Comparison of ENCODE assay signal across 19 cellular contexts in genomic region chr7:101287032-101287431, GRCh38. TPM values are rescaled to one million over a fixed set of nuclear protein-coding genes. Genes with fewer than 3 reads are reported as not detected.
DNase-seq lines count a peak whose midpoint lies in the region; ATAC-seq, FAIRE-seq and TF ChIP-seq lines count a peak whose summit lies in the region.
"Had no signal": no experiment of that assay in that cellular context is flagged by ENCODE, and none has a peak within 500 bp of the region (broad histone marks: within the 10 kb centered on the region; RNA-seq: fewer than 3 reads in every experiment).

No MANE protein-coding gene starts in this region.

- CTCF ChIA-PET in HepG2 (lab: Yijun Ruan, JAX; ENCODE audit: low intra/inter-chr PET ratio, low total read pairs): no interaction called here

- no peak for ATAC-seq in HepG2
- ATAC-seq: T-cell had no signal

- H3K27me3 ChIP-seq in HL-60 (ENCODE audit: insufficient read depth, poor library complexity, severe bottlenecking) (no peaks in the 10 kb centered on the region), HepG2 (ENCODE audit: control insufficient read depth in 1 of 2, insufficient read depth in 2 of 2, low read length in 2 of 2) (peaks cover 0 to 12% of the 10 kb centered on the region in 2 experiments; a peak in 2 of 5 replicates)

- no peak for TF ChIP-seq RAD21 in HepG2 (CRISPR knock-in tag; IDR thresholded peaks at IDR 0.05)

- no TSS peak for BruUV-seq in HepG2 (replicated peaks; lab: Mats Ljungman, UMichigan)

- intact Hi-C loops in HepG2 (cut with micrococcal nuclease; ENCODE audit: unreplicated experiment): no loop called here

- 70% methylated on average over 4 of the region's 6 CpGs for WGBS in HepG2 (ENCODE audit: low lambda C conversion rate)

- no peaks in the 10 kb centered on the region for H3K36me3 ChIP-seq in HepG2 (replicated peaks in 1 of 2; ENCODE audit: control insufficient read depth in 1 of 2, insufficient read depth in 2 of 2, low read length in 2 of 2)

- POLR2A ChIA-PET in HepG2 (lab: Yijun Ruan, JAX): interaction anchor here (0.6 kb wide), 1 partner anchor 69 kb away, joined by 5 read pairs; the partner anchor contains the start of gene ZNHIT1

- FAIRE-seq in HepG2 (lab: Jason Lieb, UNC) (no peak), urothelium cell line (lab: Jason Lieb, UNC) (peak; percentile 37), frontal cortex (lab: Jason Lieb, UNC) (no peak)
- FAIRE-seq: G401.6 had no signal

- H2AFZ ChIP-seq in HepG2 (ENCODE audit: low read length): no peak overlapping the region

- no peak overlapping the region for H3K4me2 ChIP-seq in HepG2 (ENCODE audit: low read depth, low read length)
- H3K4me2 ChIP-seq: KMS-11 had no signal

- peaks cover 23% of the 10 kb centered on the region for H3K4me1 ChIP-seq in HepG2 (ENCODE audit: insufficient read depth, low read length)

- no peak for TF ChIP-seq POLR2A in HepG2 (IDR thresholded peaks at IDR 0.05; ENCODE audit: insufficient read depth in 1 of 2, low read depth in 2 of 2, low read length in 2 of 2)

- no peaks in the 10 kb centered on the region for H3K9me3 ChIP-seq in HepG2 (ENCODE audit: low read length)

- H4K20me1 ChIP-seq in HepG2 (ENCODE audit: insufficient read depth, low read length): no peaks in the 10 kb centered on the region

- H3K79me2 ChIP-seq in HepG2 (ENCODE audit: insufficient read depth, low read length): no peaks in the 10 kb centered on the region

- H3K4me3 ChIP-seq in HL-60 (replicated peaks; ENCODE audit: insufficient read depth, low read length): no peak overlapping the region
- no peak overlapping the region for H3K4me3 ChIP-seq in HepG2 (replicated peaks in 1 of 3; ENCODE audit: insufficient read depth in 1 of 3, low read depth in 2 of 3, low read length in 3 of 3)
- H3K4me3 ChIP-seq: SK-N-MC had no signal

- in situ Hi-C loops in HepG2 (cut with HindIII; ENCODE audit: extremely low pct_ligation_motif_present, low pct_unique_long_range_greater_than_20kb): loop anchor here (5.0 to 25.0 kb wide), 2 partner anchors 400 to 1305 kb away; partner anchors contain the start of genes ACHE, SRRT and UFSP1

- TF ChIP-seq EP300 in HepG2 (IDR thresholded peaks at IDR 0.05; ENCODE audit: low read depth in 2 of 2, low read length in 2 of 2) (no peak), HepG2 (CRISPR knock-in tag; IDR thresholded peaks at IDR 0.05; ENCODE audit: borderline replicate concordance) (no peak)

- TF ChIP-seq CTCF in HL-60 (IDR thresholded peaks at IDR 0.05; ENCODE audit: insufficient read depth, low read length) (no peak), HepG2 (CRISPR knock-in tag; IDR thresholded peaks at IDR 0.05) (no peak)

- DNase-seq in HL-60 (ENCODE audit: low read depth in 1 of 2, low spot score in 1 of 2) (peak; percentile 37 to 71), SKM-1 (lab: John Stamatoyannopoulos, UW; ENCODE audit: unreplicated experiment) (peak; percentile 32), HepG2 (ENCODE audit: low spot score) (no peak), urothelium cell line (ENCODE audit: low spot score) (no peak), frontal cortex (ENCODE audit: low spot score in 2 of 2) (no peak), NCI-H1436 treated with DMSO at 0.1 percent for 48 hours (lab: John Stamatoyannopoulos, UW) (no peak)
- no peak for DNase-seq in central memory CD4-positive, alpha-beta T cell
- DNase-seq: CD4-positive, CD25-positive, alpha-beta regulatory T cell; COR-L47; DMS 273 treated with DMSO at 0.1 percent for 48 hours; GOT3; NCI-H1105; NCI-H1694; NCI-H2081 treated with DMSO at 0.1 percent for 48 hours; Right ventricle myocardium superior; T-cell had no signal

- H3K27ac ChIP-seq in HL-60 (replicated peaks): 0 out of 2 replicates have a peak overlapping the region, but pooled peaks have one; percentile 8
- H3K27ac ChIP-seq in HepG2 (ENCODE audit: extremely low read length, insufficient read depth, low read length): no peak overlapping the region
- H3K27ac ChIP-seq: KMS-11, SK-N-MC had no signal

- no peak overlapping the region for H3K9ac ChIP-seq in HepG2 (ENCODE audit: insufficient read depth, low read depth, low read length)
- H3K9ac ChIP-seq: KMS-11 had no signal

TF ChIP-seq in HepG2, 621 proteins besides CTCF, POLR2A, EP300 and RAD21:
- TF ChIP-seq GABPA (IDR thresholded peaks at IDR 0.05; ENCODE audit: low read depth, low read length) (no peak), GABPA (CRISPR knock-in tag; IDR thresholded peaks at IDR 0.05; ENCODE audit: low read depth) (0 out of 2 replicates have a peak, but pooled peaks have one; percentile 19), SMAD9 (CRISPR knock-in tag; IDR thresholded peaks at IDR 0.05) (no peak)

RNA-seq across cellular contexts. Expression of gene IFT22, which starts 34.6 kb away (rescaled TPM):
- total RNA-seq in HepG2 (2016; rRNA removed; fragmentation: Illumina TruSeq; extraction: Trizol) (14.5 and 16.5 TPM in 2 replicates), frontal cortex (33.8 TPM)
- total RNA-seq in HepG2 (2016; cell fraction: cytosol; rRNA removed; fragmentation: Illumina TruSeq; extraction: Trizol; ENCODE audit: low read depth): 23.5 and 27.8 TPM in 2 replicates
- 13.0 and 17.6 TPM in 2 replicates for total RNA-seq in HepG2 (2016; cell fraction: insoluble cytoplasmic fraction; rRNA removed; fragmentation: Illumina TruSeq; extraction: Trizol)
- 24.7 and 29.0 TPM in 2 replicates for total RNA-seq in HepG2 (2016; cell fraction: membrane; rRNA removed; fragmentation: Illumina TruSeq; extraction: Trizol)
- total RNA-seq in HepG2 (2016; cell fraction: nucleus; rRNA removed; fragmentation: Illumina TruSeq; extraction: Trizol): 5.5 and 6.0 TPM in 2 replicates
- polyA plus RNA-seq in HepG2 (2011; rRNA removed): 7.8 and 8.9 TPM in 2 replicates
- 7.0 and 7.1 TPM in 2 replicates for polyA plus RNA-seq in HepG2 (2011; cell fraction: cytosol; rRNA removed)
- polyA plus RNA-seq in HepG2 (2011; cell fraction: nucleus; rRNA removed): 1.8 and 2.0 TPM in 2 replicates
- polyA plus RNA-seq in HepG2 (2012): 4.7 and 5.5 TPM in 2 replicates
- polyA plus RNA-seq in HepG2 (2016; cell fraction: cytosol; fragmentation: Illumina TruSeq; extraction: Trizol; ENCODE audit: low read depth): 46.8 and 53.1 TPM in 2 replicates
- 22.9 and 25.9 TPM in 2 replicates for polyA plus RNA-seq in HepG2 (2016; cell fraction: insoluble cytoplasmic fraction; fragmentation: Illumina TruSeq; extraction: Trizol; ENCODE audit: low read depth)
- polyA plus RNA-seq in HepG2 (2016; cell fraction: membrane; fragmentation: Illumina TruSeq; extraction: Trizol; ENCODE audit: low read depth): 35.2 and 39.0 TPM in 2 replicates
- 9.2 and 9.7 TPM in 2 replicates for polyA plus RNA-seq in HepG2 (2016; cell fraction: nucleus; fragmentation: Illumina TruSeq; extraction: Trizol; ENCODE audit: insufficient read depth, low read depth)
- polyA minus RNA-seq in HepG2 (2011; rRNA and poly(A)+ RNA removed; ENCODE audit: low replicate concordance): 5.5 and 32.8 TPM in 2 replicates
- 4.2 and 5.5 TPM in 2 replicates for polyA minus RNA-seq in HepG2 (2011; cell fraction: cytosol; rRNA and poly(A)+ RNA removed)
- 3.0 and 3.7 TPM in 2 replicates for polyA minus RNA-seq in HepG2 (2011; cell fraction: nucleus; rRNA and poly(A)+ RNA removed)

RNA-seq across cellular contexts. Expression of gene FIS1, which starts 42.2 kb away (rescaled TPM):
- total RNA-seq in HepG2 (2016; rRNA removed; fragmentation: Illumina TruSeq; extraction: Trizol) (97.5 and 122 TPM in 2 replicates), frontal cortex (58.7 TPM)
- total RNA-seq in HepG2 (2016; cell fraction: cytosol; rRNA removed; fragmentation: Illumina TruSeq; extraction: Trizol; ENCODE audit: low read depth): 100 and 125 TPM in 2 replicates
- total RNA-seq in HepG2 (2016; cell fraction: insoluble cytoplasmic fraction; rRNA removed; fragmentation: Illumina TruSeq; extraction: Trizol): 102 and 131 TPM in 2 replicates
- total RNA-seq in HepG2 (2016; cell fraction: membrane; rRNA removed; fragmentation: Illumina TruSeq; extraction: Trizol): 121 and 149 TPM in 2 replicates
- 45.4 and 52.1 TPM in 2 replicates for total RNA-seq in HepG2 (2016; cell fraction: nucleus; rRNA removed; fragmentation: Illumina TruSeq; extraction: Trizol)
- polyA plus RNA-seq in HepG2 (2011; rRNA removed): 97.5 and 101 TPM in 2 replicates
- polyA plus RNA-seq in HepG2 (2011; cell fraction: cytosol; rRNA removed): 160 and 210 TPM in 2 replicates
- polyA plus RNA-seq in HepG2 (2011; cell fraction: nucleus; rRNA removed): 129 and 133 TPM in 2 replicates
- polyA plus RNA-seq in HepG2 (2012): 51.7 and 63.6 TPM in 2 replicates
- polyA plus RNA-seq in HepG2 (2016; cell fraction: cytosol; fragmentation: Illumina TruSeq; extraction: Trizol; ENCODE audit: low read depth): 123 and 156 TPM in 2 replicates
- 123 and 128 TPM in 2 replicates for polyA plus RNA-seq in HepG2 (2016; cell fraction: insoluble cytoplasmic fraction; fragmentation: Illumina TruSeq; extraction: Trizol; ENCODE audit: low read depth)
- 120 and 131 TPM in 2 replicates for polyA plus RNA-seq in HepG2 (2016; cell fraction: membrane; fragmentation: Illumina TruSeq; extraction: Trizol; ENCODE audit: low read depth)
- polyA plus RNA-seq in HepG2 (2016; cell fraction: nucleus; fragmentation: Illumina TruSeq; extraction: Trizol; ENCODE audit: insufficient read depth, low read depth): 87.9 and 91.1 TPM in 2 replicates
- polyA minus RNA-seq in HepG2 (2011; rRNA and poly(A)+ RNA removed; ENCODE audit: low replicate concordance): 39.1 and 61.0 TPM in 2 replicates
- polyA minus RNA-seq in HepG2 (2011; cell fraction: cytosol; rRNA and poly(A)+ RNA removed): 19.9 and 20.4 TPM in 2 replicates
- polyA minus RNA-seq in HepG2 (2011; cell fraction: nucleus; rRNA and poly(A)+ RNA removed): 35.4 and 38.3 TPM in 2 replicates

RNA-seq across cellular contexts. Expression of gene CLDN15, which starts 49.4 kb away (rescaled TPM):
- total RNA-seq in HepG2 (2016; rRNA removed; fragmentation: Illumina TruSeq; extraction: Trizol) (2.2 and 7.1 TPM in 2 replicates), frontal cortex (2.9 TPM)
- total RNA-seq in HepG2 (2016; cell fraction: cytosol; rRNA removed; fragmentation: Illumina TruSeq; extraction: Trizol; ENCODE audit: low read depth): 1.6 and 1.9 TPM in 2 replicates
- total RNA-seq in HepG2 (2016; cell fraction: insoluble cytoplasmic fraction; rRNA removed; fragmentation: Illumina TruSeq; extraction: Trizol): 1.7 and 7.0 TPM in 2 replicates
- total RNA-seq in HepG2 (2016; cell fraction: membrane; rRNA removed; fragmentation: Illumina TruSeq; extraction: Trizol): 2.3 and 3.3 TPM in 2 replicates
- 8.2 and 12.3 TPM in 2 replicates for total RNA-seq in HepG2 (2016; cell fraction: nucleus; rRNA removed; fragmentation: Illumina TruSeq; extraction: Trizol)
- 17.8 and 20.6 TPM in 2 replicates for polyA plus RNA-seq in HepG2 (2011; rRNA removed)
- 5.9 and 8.1 TPM in 2 replicates for polyA plus RNA-seq in HepG2 (2011; cell fraction: cytosol; rRNA removed)
- polyA plus RNA-seq in HepG2 (2011; cell fraction: nucleus; rRNA removed): 79.5 and 89.0 TPM in 2 replicates
- 7.2 and 11.3 TPM in 2 replicates for polyA plus RNA-seq in HepG2 (2012)
- 1.8 and 1.9 TPM in 2 replicates for polyA plus RNA-seq in HepG2 (2016; cell fraction: cytosol; fragmentation: Illumina TruSeq; extraction: Trizol; ENCODE audit: low read depth)
- 2.5 and 3.3 TPM in 2 replicates for polyA plus RNA-seq in HepG2 (2016; cell fraction: insoluble cytoplasmic fraction; fragmentation: Illumina TruSeq; extraction: Trizol; ENCODE audit: low read depth)
- 2.7 and 4.4 TPM in 2 replicates for polyA plus RNA-seq in HepG2 (2016; cell fraction: membrane; fragmentation: Illumina TruSeq; extraction: Trizol; ENCODE audit: low read depth)
- polyA plus RNA-seq in HepG2 (2016; cell fraction: nucleus; fragmentation: Illumina TruSeq; extraction: Trizol; ENCODE audit: insufficient read depth, low read depth): 36.5 and 40.0 TPM in 2 replicates
- 15.5 and 16.2 TPM in 2 replicates for polyA minus RNA-seq in HepG2 (2011; rRNA and poly(A)+ RNA removed; ENCODE audit: low replicate concordance)
- polyA minus RNA-seq in HepG2 (2011; cell fraction: cytosol; rRNA and poly(A)+ RNA removed): 2.0 and 3.3 TPM in 2 replicates
- 18.2 TPM in 2 replicates for polyA minus RNA-seq in HepG2 (2011; cell fraction: nucleus; rRNA and poly(A)+ RNA removed)

Comparison
In these comparisons a context has a peak if more than half of its experiments do, and no peak if none do; other contexts are left out.
1. DNase-seq: peak in HL-60 (2 of 2) and SKM-1 (single experiment); none in HepG2 (single experiment), urothelium cell line (single experiment), central memory CD4-positive, alpha-beta T cell (single experiment), frontal cortex (0 of 2) and NCI-H1436 treated with DMSO at 0.1 percent for 48 hours (single experiment).